1 cellular context compared by ENCODE assay signal in genomic region chr17:7553356-7553755, GRCh38.
TF ChIP-seq lines count a peak whose summit lies in the region.

No MANE protein-coding gene starts in this region.

TF ChIP-seq in HepG2, 621 proteins besides CTCF, POLR2A, EP300 and RAD21:
- TF ChIP-seq ZNF720 (CRISPR knock-in tag; IDR thresholded peaks at IDR 0.05): no peak
- TF ChIP-seq DDIT3 (CRISPR knock-in tag; IDR thresholded peaks at IDR 0.05): no peak
